In genomic region chr2:158965731-158966130, GRCh38 we compare ENCODE assay signal across 10 cellular contexts.
"Had no signal": no experiment of that assay in that cellular context is flagged by ENCODE, and none has a peak within 500 bp of the region (broad histone marks: within the 10 kb centered on the region; RNA-seq: fewer than 3 reads in every experiment).

No MANE protein-coding gene starts in this region.

- H3K27me3 ChIP-seq: esophagus muscularis mucosa, foreskin keratinocyte had no signal

- H3K36me3 Mint-ChIP-seq: activated naive CD4-positive, alpha-beta T cell treated with anti-CD3 and anti-CD28 coated beads, Interleukin-2, amount 50 U/mL, for 24 hours; naive thymus-derived CD4-positive, alpha-beta T cell had no signal

- DNase-seq: activated CD4-positive, alpha-beta T cell treated with anti-CD3 and anti-CD28 coated beads, Interleukin-2, amount 50 U/mL, for 1 hour; activated T-cell treated with anti-CD3 and anti-CD28 coated beads for 4 hours; amygdala; foreskin keratinocyte; kidney; naive thymus-derived CD4-positive, alpha-beta T cell; stimulated activated CD4-positive, alpha-beta T cell treated with anti-CD3 and anti-CD28 coated beads, Interleukin-2, amount 100 ng/mL, for 48 hours; stimulated activated naive CD4-positive, alpha-beta T cell treated with Interleukin-2 at 50 U/mL for 16 hours had no signal

- H3K36me3 ChIP-seq: esophagus muscularis mucosa had no signal

- H3K9me3 ChIP-seq: esophagus muscularis mucosa had no signal

- H3K27ac ChIP-seq: esophagus muscularis mucosa, foreskin keratinocyte had no signal

- H3K9me3 Mint-ChIP-seq: activated naive CD4-positive, alpha-beta T cell treated with anti-CD3 and anti-CD28 coated beads, Interleukin-2, amount 50 U/mL, for 24 hours; naive thymus-derived CD4-positive, alpha-beta T cell had no signal

- H3K4me3 ChIP-seq: esophagus muscularis mucosa had no signal

- H3K4me3 Mint-ChIP-seq: activated naive CD4-positive, alpha-beta T cell treated with anti-CD3 and anti-CD28 coated beads, Interleukin-2, amount 50 U/mL, for 24 hours; naive thymus-derived CD4-positive, alpha-beta T cell had no signal

- H3K27ac Mint-ChIP-seq: activated naive CD4-positive, alpha-beta T cell treated with anti-CD3 and anti-CD28 coated beads, Interleukin-2, amount 50 U/mL, for 24 hours; naive thymus-derived CD4-positive, alpha-beta T cell had no signal
